In the genomic region with DNA sequence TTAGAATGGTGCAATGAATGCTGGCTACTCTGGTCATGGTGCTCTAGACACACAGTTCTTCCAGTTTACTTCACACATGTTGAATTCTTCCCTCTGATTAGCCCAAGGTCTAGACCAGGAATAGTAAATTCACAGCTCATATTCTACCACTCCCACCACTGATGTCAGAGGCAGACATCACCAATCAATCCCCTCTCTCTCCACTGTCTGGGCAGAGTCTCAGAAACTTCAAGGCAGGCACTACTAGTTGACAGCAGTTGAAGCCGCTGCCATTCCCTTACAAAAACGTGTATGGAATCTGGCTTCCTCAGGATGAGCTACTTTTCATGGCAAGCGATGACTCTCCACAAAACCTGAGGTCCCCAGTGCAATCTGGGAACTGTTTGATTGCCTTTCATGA, we compare ENCODE assay signal across 12 cellular contexts.
A peak's percentile ranks its signal among the peaks of the same experiment; 100 is the strongest.
DNase-seq lines count a peak whose midpoint lies in the region; ATAC-seq and TF ChIP-seq lines count a peak whose summit lies in the region.
"Had no signal": no experiment of that assay in that cellular context is flagged by ENCODE, and none has a peak within 500 bp of the region (broad histone marks: within the 10 kb centered on the region; RNA-seq: fewer than 3 reads in every experiment).

No MANE protein-coding gene starts in this region.

- TF ChIP-seq POLR2A in NB4 (IDR thresholded peaks at IDR 0.05; ENCODE audit: extremely low read depth, insufficient read length), result no peak

- DNase-seq in Daoy (ENCODE audit: low read depth), result peak; percentile 51
- peak; percentile 10 for DNase-seq in NB4 (ENCODE audit: low read depth)
- DNase-seq in dermis blood vessel endothelial cell, result peak; percentile 93
- DNase-seq in iris pigment epithelial cell (ENCODE audit: low read depth), result peak; percentile 85
- DNase-seq in NCI-H146 treated with DMSO at 0.1 percent for 48 hours (lab: John Stamatoyannopoulos, UW; ENCODE audit: unreplicated experiment), result no peak
- DNase-seq in NCI-H1092 (lab: John Stamatoyannopoulos, UW), result no peak
- no peak for DNase-seq in amygdala (lab: John Stamatoyannopoulos, UW)
- DNase-seq: activated CD4-positive, alpha-beta T cell treated with anti-CD3 and anti-CD28 coated beads for 1 hour; glutamatergic neuron; psoas muscle had no signal

- no peak for TF ChIP-seq CTCF in NB4 (IDR thresholded peaks at IDR 0.05; ENCODE audit: low read depth, low read length)

- no peak for ATAC-seq in HG03354 (IDR thresholded peaks at IDR 0.05; ENCODE audit: poor library complexity, severe bottlenecking, unreplicated experiment)
- ATAC-seq: psoas muscle had no signal

- H3K4me3 ChIP-seq in NB4 (ENCODE audit: low read depth, low read length), result no peak overlapping the region
- H3K4me3 ChIP-seq: psoas muscle, thoracic aorta had no signal

Comparison
In these comparisons a context has a peak if more than half of its experiments do, and no peak if none do; other contexts are left out.
1. DNase-seq: peak in Daoy (single experiment), NB4 (single experiment), dermis blood vessel endothelial cell (single experiment) and iris pigment epithelial cell (single experiment); none in NCI-H146 treated with DMSO at 0.1 percent for 48 hours (single experiment), NCI-H1092 (single experiment) and amygdala (0 of 56).